ENCODE assay signal across 1 cellular context in the genomic region with DNA sequence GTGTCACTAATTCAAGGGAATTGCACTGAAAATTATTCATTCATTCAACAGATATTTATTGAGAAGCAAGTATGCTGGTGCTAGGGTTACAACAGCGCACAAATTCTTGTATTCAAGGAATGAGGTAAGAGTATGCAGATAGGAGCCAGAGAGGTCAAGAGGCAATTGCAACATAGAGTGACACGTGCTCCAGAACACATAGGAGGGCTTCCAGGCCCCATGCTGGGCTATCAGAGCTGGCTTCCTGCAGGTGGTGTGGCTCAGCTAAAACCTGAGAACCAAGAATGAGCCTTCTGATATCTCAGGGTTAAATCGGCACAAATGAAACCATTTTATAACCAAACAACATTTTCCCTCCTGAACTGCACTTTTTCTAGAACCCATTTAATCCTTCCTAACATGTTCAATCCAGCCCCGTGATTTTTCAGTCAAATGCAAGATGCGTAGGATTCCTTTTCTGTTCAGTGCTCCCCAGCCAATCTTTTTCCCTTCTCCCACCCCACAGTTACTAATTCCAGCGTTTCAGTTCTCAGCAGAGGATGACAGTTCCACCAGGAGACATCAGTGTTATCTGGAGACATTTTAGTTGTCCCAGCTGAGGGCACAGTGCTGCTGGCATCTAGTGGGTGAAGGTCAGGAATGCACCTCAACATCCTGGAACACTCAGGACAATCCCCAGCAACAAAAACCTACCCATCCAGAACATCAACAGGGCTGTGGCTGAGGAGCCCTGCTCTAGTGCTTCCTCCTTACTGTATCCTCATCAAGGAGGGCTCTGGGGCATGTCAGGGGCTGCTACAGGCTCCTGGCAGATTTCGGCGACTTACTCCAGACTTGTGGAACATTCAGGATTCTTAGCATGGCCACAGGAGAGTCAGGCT.
TF ChIP-seq lines count a peak whose summit lies in the region.

No MANE protein-coding gene starts in this region.

TF ChIP-seq in HEK293, 187 proteins besides CTCF, POLR2A, EP300 and RAD21 (continued from another document):
- TF ChIP-seq, protein P1, sequence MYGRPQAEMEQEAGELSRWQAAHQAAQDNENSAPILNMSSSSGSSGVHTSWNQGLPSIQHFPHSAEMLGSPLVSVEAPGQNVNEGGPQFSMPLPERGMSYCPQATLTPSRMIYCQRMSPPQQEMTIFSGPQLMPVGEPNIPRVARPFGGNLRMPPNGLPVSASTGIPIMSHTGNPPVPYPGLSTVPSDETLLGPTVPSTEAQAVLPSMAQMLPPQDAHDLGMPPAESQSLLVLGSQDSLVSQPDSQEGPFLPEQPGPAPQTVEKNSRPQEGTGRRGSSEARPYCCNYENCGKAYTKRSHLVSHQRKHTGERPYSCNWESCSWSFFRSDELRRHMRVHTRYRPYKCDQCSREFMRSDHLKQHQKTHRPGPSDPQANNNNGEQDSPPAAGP (tag by site-specific recombination; IDR thresholded peaks at IDR 0.05), result no peak
- no peak for TF ChIP-seq ZBTB8A (tag by site-specific recombination; IDR thresholded peaks at IDR 0.05)
- no peak for TF ChIP-seq ZNF302 (tag by site-specific recombination; IDR thresholded peaks at IDR 0.05; ENCODE audit: low read depth)
- no peak for TF ChIP-seq ZNF658 (tag by site-specific recombination; IDR thresholded peaks at IDR 0.05)
- peak; percentile 38 for TF ChIP-seq ZIC2 (tag by site-specific recombination; IDR thresholded peaks at IDR 0.05)
- no peak for TF ChIP-seq ZNF37A (tag by site-specific recombination; IDR thresholded peaks at IDR 0.05)
- TF ChIP-seq ZNF529 (tag by site-specific recombination; IDR thresholded peaks at IDR 0.05; ENCODE audit: insufficient replicate concordance), result no peak
- peak; percentile 63 for TF ChIP-seq ZNF600 (tag by site-specific recombination; IDR thresholded peaks at IDR 0.05)
- TF ChIP-seq, protein P2, sequence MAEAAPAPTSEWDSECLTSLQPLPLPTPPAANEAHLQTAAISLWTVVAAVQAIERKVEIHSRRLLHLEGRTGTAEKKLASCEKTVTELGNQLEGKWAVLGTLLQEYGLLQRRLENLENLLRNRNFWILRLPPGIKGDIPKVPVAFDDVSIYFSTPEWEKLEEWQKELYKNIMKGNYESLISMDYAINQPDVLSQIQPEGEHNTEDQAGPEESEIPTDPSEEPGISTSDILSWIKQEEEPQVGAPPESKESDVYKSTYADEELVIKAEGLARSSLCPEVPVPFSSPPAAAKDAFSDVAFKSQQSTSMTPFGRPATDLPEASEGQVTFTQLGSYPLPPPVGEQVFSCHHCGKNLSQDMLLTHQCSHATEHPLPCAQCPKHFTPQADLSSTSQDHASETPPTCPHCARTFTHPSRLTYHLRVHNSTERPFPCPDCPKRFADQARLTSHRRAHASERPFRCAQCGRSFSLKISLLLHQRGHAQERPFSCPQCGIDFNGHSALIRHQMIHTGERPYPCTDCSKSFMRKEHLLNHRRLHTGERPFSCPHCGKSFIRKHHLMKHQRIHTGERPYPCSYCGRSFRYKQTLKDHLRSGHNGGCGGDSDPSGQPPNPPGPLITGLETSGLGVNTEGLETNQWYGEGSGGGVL (tag by site-specific recombination; IDR thresholded peaks at IDR 0.05), result no peak
- TF ChIP-seq ZNF132 (tag by site-specific recombination; IDR thresholded peaks at IDR 0.05; ENCODE audit: borderline replicate concordance), result no peak
- no peak for TF ChIP-seq MEIS1 (CRISPR knock-in tag; IDR thresholded peaks at IDR 0.05; ENCODE audit: borderline replicate concordance)
- 0 out of 2 replicates have a peak, but pooled peaks have one; percentile 18 for TF ChIP-seq ZNF629 (tag by site-specific recombination; IDR thresholded peaks at IDR 0.05)
- TF ChIP-seq, protein P3, sequence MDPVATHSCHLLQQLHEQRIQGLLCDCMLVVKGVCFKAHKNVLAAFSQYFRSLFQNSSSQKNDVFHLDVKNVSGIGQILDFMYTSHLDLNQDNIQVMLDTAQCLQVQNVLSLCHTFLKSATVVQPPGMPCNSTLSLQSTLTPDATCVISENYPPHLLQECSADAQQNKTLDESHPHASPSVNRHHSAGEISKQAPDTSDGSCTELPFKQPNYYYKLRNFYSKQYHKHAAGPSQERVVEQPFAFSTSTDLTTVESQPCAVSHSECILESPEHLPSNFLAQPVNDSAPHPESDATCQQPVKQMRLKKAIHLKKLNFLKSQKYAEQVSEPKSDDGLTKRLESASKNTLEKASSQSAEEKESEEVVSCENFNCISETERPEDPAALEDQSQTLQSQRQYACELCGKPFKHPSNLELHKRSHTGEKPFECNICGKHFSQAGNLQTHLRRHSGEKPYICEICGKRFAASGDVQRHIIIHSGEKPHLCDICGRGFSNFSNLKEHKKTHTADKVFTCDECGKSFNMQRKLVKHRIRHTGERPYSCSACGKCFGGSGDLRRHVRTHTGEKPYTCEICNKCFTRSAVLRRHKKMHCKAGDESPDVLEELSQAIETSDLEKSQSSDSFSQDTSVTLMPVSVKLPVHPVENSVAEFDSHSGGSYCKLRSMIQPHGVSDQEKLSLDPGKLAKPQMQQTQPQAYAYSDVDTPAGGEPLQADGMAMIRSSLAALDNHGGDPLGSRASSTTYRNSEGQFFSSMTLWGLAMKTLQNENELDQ (tag by site-specific recombination; IDR thresholded peaks at IDR 0.05; ENCODE audit: low read depth), result no peak
- no peak for TF ChIP-seq ZNF776 (tag by site-specific recombination; IDR thresholded peaks at IDR 0.05; ENCODE audit: borderline replicate concordance)
- no peak for TF ChIP-seq ZNF19 (tag by site-specific recombination; IDR thresholded peaks at IDR 0.05; ENCODE audit: low read depth)
- TF ChIP-seq, protein P4, sequence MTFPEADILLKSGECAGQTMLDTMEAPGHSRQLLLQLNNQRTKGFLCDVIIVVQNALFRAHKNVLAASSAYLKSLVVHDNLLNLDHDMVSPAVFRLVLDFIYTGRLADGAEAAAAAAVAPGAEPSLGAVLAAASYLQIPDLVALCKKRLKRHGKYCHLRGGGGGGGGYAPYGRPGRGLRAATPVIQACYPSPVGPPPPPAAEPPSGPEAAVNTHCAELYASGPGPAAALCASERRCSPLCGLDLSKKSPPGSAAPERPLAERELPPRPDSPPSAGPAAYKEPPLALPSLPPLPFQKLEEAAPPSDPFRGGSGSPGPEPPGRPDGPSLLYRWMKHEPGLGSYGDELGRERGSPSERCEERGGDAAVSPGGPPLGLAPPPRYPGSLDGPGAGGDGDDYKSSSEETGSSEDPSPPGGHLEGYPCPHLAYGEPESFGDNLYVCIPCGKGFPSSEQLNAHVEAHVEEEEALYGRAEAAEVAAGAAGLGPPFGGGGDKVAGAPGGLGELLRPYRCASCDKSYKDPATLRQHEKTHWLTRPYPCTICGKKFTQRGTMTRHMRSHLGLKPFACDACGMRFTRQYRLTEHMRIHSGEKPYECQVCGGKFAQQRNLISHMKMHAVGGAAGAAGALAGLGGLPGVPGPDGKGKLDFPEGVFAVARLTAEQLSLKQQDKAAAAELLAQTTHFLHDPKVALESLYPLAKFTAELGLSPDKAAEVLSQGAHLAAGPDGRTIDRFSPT (tag by site-specific recombination; IDR thresholded peaks at IDR 0.05), result no peak
- TF ChIP-seq ZNF596 (tag by site-specific recombination; IDR thresholded peaks at IDR 0.05), result no peak
- TF ChIP-seq, protein P5, sequence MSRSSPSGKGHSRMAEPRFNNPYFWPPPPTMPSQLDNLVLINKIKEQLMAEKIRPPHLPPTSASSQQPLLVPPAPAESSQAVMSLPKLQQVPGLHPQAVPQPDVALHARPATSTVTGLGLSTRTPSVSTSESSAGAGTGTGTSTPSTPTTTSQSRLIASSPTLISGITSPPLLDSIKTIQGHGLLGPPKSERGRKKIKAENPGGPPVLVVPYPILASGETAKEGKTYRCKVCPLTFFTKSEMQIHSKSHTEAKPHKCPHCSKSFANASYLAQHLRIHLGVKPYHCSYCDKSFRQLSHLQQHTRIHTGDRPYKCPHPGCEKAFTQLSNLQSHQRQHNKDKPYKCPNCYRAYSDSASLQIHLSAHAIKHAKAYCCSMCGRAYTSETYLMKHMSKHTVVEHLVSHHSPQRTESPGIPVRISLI (tag by site-specific recombination; IDR thresholded peaks at IDR 0.05), result no peak
- no peak for TF ChIP-seq ZNF830 (tag by site-specific recombination; IDR thresholded peaks at IDR 0.05; ENCODE audit: low read depth)
- no peak for TF ChIP-seq ZNF560 (tag by site-specific recombination; IDR thresholded peaks at IDR 0.05; ENCODE audit: borderline replicate concordance)
- 0 out of 2 replicates have a peak, but pooled peaks have one; percentile 37 for TF ChIP-seq ZNF660 (tag by site-specific recombination; IDR thresholded peaks at IDR 0.05)
- TF ChIP-seq ZNF423 (tag by site-specific recombination; IDR thresholded peaks at IDR 0.05), result no peak
- TF ChIP-seq, protein P6, sequence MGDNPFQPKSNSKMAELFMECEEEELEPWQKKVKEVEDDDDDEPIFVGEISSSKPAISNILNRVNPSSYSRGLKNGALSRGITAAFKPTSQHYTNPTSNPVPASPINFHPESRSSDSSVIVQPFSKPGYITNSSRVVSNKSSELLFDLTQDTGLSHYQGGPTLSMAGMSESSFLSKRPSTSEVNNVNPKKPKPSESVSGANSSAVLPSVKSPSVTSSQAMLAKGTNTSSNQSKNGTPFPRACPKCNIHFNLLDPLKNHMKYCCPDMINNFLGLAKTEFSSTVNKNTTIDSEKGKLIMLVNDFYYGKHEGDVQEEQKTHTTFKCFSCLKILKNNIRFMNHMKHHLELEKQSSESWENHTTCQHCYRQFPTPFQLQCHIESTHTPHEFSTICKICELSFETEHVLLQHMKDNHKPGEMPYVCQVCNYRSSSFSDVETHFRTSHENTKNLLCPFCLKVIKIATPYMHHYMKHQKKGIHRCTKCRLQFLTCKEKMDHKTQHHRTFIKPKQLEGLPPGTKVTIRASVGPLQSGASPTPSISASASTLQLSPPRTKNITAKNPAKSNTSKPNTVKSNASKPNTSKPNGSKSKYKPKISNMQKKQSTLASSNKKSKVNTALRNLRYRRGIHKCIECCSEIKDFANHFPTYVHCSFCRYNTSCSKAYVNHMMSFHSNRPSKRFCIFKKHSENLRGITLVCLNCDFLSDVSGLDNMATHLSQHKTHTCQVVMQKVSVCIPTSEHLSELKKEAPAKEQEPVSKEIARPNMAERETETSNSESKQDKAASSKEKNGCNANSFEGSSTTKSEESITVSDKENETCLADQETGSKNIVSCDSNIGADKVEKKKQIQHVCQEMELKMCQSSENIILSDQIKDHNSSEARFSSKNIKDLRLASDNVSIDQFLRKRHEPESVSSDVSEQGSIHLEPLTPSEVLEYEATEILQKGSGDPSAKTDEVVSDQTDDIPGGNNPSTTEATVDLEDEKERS (tag by site-specific recombination; IDR thresholded peaks at IDR 0.05), result no peak
- TF ChIP-seq, protein P7, sequence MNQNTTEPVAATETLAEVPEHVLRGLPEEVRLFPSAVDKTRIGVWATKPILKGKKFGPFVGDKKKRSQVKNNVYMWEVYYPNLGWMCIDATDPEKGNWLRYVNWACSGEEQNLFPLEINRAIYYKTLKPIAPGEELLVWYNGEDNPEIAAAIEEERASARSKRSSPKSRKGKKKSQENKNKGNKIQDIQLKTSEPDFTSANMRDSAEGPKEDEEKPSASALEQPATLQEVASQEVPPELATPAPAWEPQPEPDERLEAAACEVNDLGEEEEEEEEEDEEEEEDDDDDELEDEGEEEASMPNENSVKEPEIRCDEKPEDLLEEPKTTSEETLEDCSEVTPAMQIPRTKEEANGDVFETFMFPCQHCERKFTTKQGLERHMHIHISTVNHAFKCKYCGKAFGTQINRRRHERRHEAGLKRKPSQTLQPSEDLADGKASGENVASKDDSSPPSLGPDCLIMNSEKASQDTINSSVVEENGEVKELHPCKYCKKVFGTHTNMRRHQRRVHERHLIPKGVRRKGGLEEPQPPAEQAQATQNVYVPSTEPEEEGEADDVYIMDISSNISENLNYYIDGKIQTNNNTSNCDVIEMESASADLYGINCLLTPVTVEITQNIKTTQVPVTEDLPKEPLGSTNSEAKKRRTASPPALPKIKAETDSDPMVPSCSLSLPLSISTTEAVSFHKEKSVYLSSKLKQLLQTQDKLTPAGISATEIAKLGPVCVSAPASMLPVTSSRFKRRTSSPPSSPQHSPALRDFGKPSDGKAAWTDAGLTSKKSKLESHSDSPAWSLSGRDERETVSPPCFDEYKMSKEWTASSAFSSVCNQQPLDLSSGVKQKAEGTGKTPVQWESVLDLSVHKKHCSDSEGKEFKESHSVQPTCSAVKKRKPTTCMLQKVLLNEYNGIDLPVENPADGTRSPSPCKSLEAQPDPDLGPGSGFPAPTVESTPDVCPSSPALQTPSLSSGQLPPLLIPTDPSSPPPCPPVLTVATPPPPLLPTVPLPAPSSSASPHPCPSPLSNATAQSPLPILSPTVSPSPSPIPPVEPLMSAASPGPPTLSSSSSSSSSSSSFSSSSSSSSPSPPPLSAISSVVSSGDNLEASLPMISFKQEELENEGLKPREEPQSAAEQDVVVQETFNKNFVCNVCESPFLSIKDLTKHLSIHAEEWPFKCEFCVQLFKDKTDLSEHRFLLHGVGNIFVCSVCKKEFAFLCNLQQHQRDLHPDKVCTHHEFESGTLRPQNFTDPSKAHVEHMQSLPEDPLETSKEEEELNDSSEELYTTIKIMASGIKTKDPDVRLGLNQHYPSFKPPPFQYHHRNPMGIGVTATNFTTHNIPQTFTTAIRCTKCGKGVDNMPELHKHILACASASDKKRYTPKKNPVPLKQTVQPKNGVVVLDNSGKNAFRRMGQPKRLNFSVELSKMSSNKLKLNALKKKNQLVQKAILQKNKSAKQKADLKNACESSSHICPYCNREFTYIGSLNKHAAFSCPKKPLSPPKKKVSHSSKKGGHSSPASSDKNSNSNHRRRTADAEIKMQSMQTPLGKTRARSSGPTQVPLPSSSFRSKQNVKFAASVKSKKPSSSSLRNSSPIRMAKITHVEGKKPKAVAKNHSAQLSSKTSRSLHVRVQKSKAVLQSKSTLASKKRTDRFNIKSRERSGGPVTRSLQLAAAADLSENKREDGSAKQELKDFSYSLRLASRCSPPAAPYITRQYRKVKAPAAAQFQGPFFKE (tag by site-specific recombination; IDR thresholded peaks at IDR 0.05; ENCODE audit: borderline replicate concordance), result no peak
- no peak for TF ChIP-seq ZNF202 (tag by site-specific recombination; IDR thresholded peaks at IDR 0.05; ENCODE audit: borderline replicate concordance)
- TF ChIP-seq ZFP3 (tag by site-specific recombination; IDR thresholded peaks at IDR 0.05; ENCODE audit: low read depth), result no peak
